8 cellular contexts compared by ENCODE assay signal in the genomic region with DNA sequence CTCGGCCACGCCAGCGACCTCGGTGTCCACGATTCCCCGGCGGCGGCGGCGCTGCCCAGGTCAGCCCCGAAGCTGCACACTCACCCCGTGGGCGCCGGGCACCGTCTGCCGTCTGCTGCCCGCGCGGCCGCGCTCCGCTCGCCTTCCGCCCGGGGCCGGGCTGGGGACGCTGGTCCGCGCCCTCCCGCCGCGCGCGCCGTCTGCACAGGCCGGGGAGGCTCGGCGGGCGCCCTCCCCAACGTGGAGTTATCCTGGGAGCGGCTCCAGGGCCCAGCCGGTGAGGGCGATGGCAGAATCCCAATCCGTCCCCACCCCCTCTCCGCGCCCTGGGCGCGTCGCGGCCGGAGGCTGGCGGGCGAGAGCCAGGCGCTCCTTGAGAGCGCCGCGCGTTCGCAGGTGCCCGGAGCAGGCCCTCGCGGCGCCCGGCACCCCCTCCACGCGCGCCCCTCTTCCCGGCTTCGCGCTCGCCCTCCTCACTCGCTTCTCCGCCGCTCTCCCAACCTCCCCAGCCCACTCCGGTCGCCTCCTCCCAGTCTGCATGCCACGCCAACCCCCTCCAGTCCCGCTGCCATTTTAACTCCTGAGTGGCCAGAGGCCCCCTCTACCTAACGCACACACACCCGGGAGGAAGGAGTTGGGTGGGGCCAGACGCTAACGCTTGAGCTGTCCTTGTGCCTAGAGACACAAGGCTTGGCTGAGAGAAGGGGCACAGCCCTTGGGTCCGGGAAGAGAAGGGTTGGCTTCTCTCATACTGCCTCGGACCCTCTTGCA. TPM values are rescaled to one million over a fixed set of nuclear protein-coding genes. Genes with fewer than 3 reads are reported as not detected.
A peak's percentile ranks its signal among the peaks of the same experiment; 100 is the strongest.
DNase-seq lines count a peak whose midpoint lies in the region; ATAC-seq, FAIRE-seq and TF ChIP-seq lines count a peak whose summit lies in the region.
"Had no signal": no experiment of that assay in that cellular context is flagged by ENCODE, and none has a peak within 500 bp of the region (broad histone marks: within the 10 kb centered on the region; RNA-seq: fewer than 3 reads in every experiment).

TSS of gene LRRN2 (minus strand) at position 503 of the 771 bp plus-strand sequence. CDS start 65,746 bp downstream, outside the sequence.

- ATAC-seq in SK-N-SH treated with all-trans-retinoic acid at 6 μM for 48 hours: peak; percentile 11; the same call in 2 of the 3 replicates
- ATAC-seq in left cardiac atrium: peak; percentile 69 to 77

- no peaks in the 10 kb centered on the region for H3K36me3 ChIP-seq in rectal smooth muscle tissue (ENCODE audit: control insufficient read depth, insufficient read depth, low read length)

- no peaks in the 10 kb centered on the region for H3K27me3 ChIP-seq in rectal smooth muscle tissue (ENCODE audit: control insufficient read depth, insufficient read depth, low read length)

- H3K9ac ChIP-seq in rectal smooth muscle tissue (ENCODE audit: low read length): peak within 1 kb of the TSS; percentile 40

- peak within 1 kb of the TSS; percentile 79 for H3K4me3 ChIP-seq in rectal smooth muscle tissue (ENCODE audit: low read length)

- peaks cover 6% of the 10 kb centered on the region for H3K4me1 ChIP-seq in rectal smooth muscle tissue (ENCODE audit: control insufficient read depth, insufficient read depth, low read length)

- intact Hi-C loops in left cardiac atrium (cut with DNase I): no loop called here

- no peak for FAIRE-seq in HTR-8/SVneo (lab: Jason Lieb, UNC)

- DNase-seq in HTR-8/SVneo (ENCODE audit: insufficient read length, low spot score): peak; percentile 47
- DNase-seq in left cardiac atrium: peak; percentile 30
- DNase-seq in stimulated activated CD4-positive, alpha-beta T cell treated with anti-CD3 and anti-CD28 coated beads, Interleukin-2, amount 100 ng/mL, for 24 hours: no peak
- DNase-seq in stimulated activated CD4-positive, alpha-beta T cell treated with anti-CD3 and anti-CD28 coated beads, Interleukin-2, amount 100 ng/mL, for 48 hours: no peak
- DNase-seq in NCI-H128 (lab: John Stamatoyannopoulos, UW; ENCODE audit: unreplicated experiment): no peak

- H3K27ac ChIP-seq in rectal smooth muscle tissue (ENCODE audit: low read depth, low read length): peak within 1 kb of the TSS; percentile 37

TF ChIP-seq in SK-N-SH treated with all-trans-retinoic acid at 6 μM for 48 hours, 23 proteins besides CTCF, POLR2A, EP300 and RAD21:
- TF ChIP-seq ZNF565 (CRISPR knock-in tag; conservative IDR thresholded peaks at IDR 0.05; ENCODE audit: low read depth) (no peak), SNAI2 (CRISPR knock-in tag; IDR thresholded peaks at IDR 0.05) (no peak), CSRNP3 (CRISPR knock-in tag; IDR thresholded peaks at IDR 0.05) (no peak), ZNF8 (CRISPR knock-in tag; IDR thresholded peaks at IDR 0.05) (no peak), ARNTL (CRISPR knock-in tag; IDR thresholded peaks at IDR 0.05; ENCODE audit: borderline replicate concordance, low read depth) (no peak), ZFP30 (CRISPR knock-in tag; IDR thresholded peaks at IDR 0.05) (no peak), ZFP3 (CRISPR knock-in tag; IDR thresholded peaks at IDR 0.05) (no peak), ESRRG (CRISPR knock-in tag; IDR thresholded peaks at IDR 0.05) (no peak), OSR1 (CRISPR knock-in tag; IDR thresholded peaks at IDR 0.05) (no peak), ZNF70 (CRISPR knock-in tag; IDR thresholded peaks at IDR 0.05) (no peak), TCF4 (CRISPR knock-in tag; IDR thresholded peaks at IDR 0.05; ENCODE audit: borderline replicate concordance) (no peak), CREB5 (CRISPR knock-in tag; IDR thresholded peaks at IDR 0.05; ENCODE audit: low read depth) (no peak), BACH2 (CRISPR knock-in tag; IDR thresholded peaks at IDR 0.05; ENCODE audit: borderline replicate concordance) (no peak), GLIS3 (CRISPR knock-in tag; IDR thresholded peaks at IDR 0.05) (no peak), ISL1 (CRISPR knock-in tag; IDR thresholded peaks at IDR 0.05) (no peak), RARB (CRISPR knock-in tag; IDR thresholded peaks at IDR 0.05) (no peak), ZC3H10 (CRISPR knock-in tag; IDR thresholded peaks at IDR 0.05) (no peak)
- TF ChIP-seq, protein P1, sequence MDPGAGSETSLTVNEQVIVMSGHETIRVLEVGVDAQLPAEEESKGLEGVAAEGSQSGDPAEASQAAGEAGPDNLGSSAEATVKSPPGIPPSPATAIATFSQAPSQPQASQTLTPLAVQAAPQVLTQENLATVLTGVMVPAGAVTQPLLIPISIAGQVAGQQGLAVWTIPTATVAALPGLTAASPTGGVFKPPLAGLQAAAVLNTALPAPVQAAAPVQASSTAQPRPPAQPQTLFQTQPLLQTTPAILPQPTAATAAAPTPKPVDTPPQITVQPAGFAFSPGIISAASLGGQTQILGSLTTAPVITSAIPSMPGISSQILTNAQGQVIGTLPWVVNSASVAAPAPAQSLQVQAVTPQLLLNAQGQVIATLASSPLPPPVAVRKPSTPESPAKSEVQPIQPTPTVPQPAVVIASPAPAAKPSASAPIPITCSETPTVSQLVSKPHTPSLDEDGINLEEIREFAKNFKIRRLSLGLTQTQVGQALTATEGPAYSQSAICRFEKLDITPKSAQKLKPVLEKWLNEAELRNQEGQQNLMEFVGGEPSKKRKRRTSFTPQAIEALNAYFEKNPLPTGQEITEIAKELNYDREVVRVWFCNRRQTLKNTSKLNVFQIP (CRISPR knock-in tag; IDR thresholded peaks at IDR 0.05; ENCODE audit: borderline replicate concordance, low read depth): no peak

RNA-seq across cellular contexts. Expression of gene LRRN2, which starts in this region (rescaled TPM):
- total RNA-seq in left cardiac atrium: 1 to 10 TPM; 3.3 to 6.4 TPM
- total RNA-seq: LHCN-M2 had no signal

Comparison
In these comparisons a context has a peak if more than half of its experiments do, and no peak if none do; other contexts are left out.
1. DNase-seq: peak in HTR-8/SVneo (single experiment) and left cardiac atrium (single experiment); none in stimulated activated CD4-positive, alpha-beta T cell treated with anti-CD3 and anti-CD28 coated beads, Interleukin-2, amount 100 ng/mL, for 24 hours (0 of 2), stimulated activated CD4-positive, alpha-beta T cell treated with anti-CD3 and anti-CD28 coated beads, Interleukin-2, amount 100 ng/mL, for 48 hours (0 of 2) and NCI-H128 (single experiment).